In genomic region chr2:164642946-164643555, GRCh38 we compare ENCODE assay signal across 1 cellular context.
TF ChIP-seq lines count a peak whose summit lies in the region.

No MANE protein-coding gene starts in this region.

TF ChIP-seq in H1, 55 proteins besides CTCF, POLR2A, EP300 and RAD21 (continued from another document):
- no peak for TF ChIP-seq RXRA (IDR thresholded peaks at IDR 0.05; ENCODE audit: insufficient read depth, low read depth, low read length)
TF ChIP-seq in H1: peak in this region for 0.
